Comparison of ENCODE assay signal across 1 cellular context in the genomic region with DNA sequence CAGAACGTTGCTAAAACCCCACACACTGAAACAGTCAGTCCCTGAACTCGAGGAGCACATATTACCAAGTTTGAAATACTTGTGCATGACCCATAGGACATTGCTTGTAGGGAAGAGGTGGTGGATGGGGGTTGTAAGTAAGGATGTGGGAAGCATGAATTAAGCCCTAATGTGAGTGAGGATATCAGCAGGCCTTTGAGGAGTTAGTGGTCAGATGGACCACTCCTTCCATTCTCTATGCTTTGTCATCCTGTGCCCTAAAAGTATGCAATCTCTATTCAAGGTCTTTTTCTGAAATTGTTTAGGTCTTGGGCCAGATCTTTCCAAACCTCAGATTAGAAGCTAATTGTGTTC.
TF ChIP-seq lines count a peak whose summit lies in the region.

No MANE protein-coding gene starts in this region.

TF ChIP-seq in IMR-90, 13 proteins besides CTCF, POLR2A, EP300 and RAD21:
- TF ChIP-seq FOS (IDR thresholded peaks at IDR 0.05; ENCODE audit: low read depth, low read length), result no peak
- TF ChIP-seq CEBPB (IDR thresholded peaks at IDR 0.05; ENCODE audit: low read depth, low read length), result no peak
- no peak for TF ChIP-seq CHD1 (IDR thresholded peaks at IDR 0.05; ENCODE audit: low read depth, low read length)
- TF ChIP-seq, protein P1, sequence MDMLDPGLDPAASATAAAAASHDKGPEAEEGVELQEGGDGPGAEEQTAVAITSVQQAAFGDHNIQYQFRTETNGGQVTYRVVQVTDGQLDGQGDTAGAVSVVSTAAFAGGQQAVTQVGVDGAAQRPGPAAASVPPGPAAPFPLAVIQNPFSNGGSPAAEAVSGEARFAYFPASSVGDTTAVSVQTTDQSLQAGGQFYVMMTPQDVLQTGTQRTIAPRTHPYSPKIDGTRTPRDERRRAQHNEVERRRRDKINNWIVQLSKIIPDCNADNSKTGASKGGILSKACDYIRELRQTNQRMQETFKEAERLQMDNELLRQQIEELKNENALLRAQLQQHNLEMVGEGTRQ (IDR thresholded peaks at IDR 0.05; ENCODE audit: low read depth, low read length), result no peak
- TF ChIP-seq MAZ (IDR thresholded peaks at IDR 0.05; ENCODE audit: borderline replicate concordance, low read depth, low read length), result no peak
- no peak for TF ChIP-seq BHLHE40 (IDR thresholded peaks at IDR 0.05; ENCODE audit: low read depth, low read length)
- no peak for TF ChIP-seq ELK1 (IDR thresholded peaks at IDR 0.05; ENCODE audit: borderline replicate concordance, low read depth, low read length)
- no peak for TF ChIP-seq RFX5 (IDR thresholded peaks at IDR 0.05; ENCODE audit: low read depth, low read length)
- TF ChIP-seq NFE2L2 (IDR thresholded peaks at IDR 0.05; ENCODE audit: low read depth, low read length), result no peak
- TF ChIP-seq MAFK (IDR thresholded peaks at IDR 0.05; ENCODE audit: low read depth, low read length), result no peak
- TF ChIP-seq MXI1 (IDR thresholded peaks at IDR 0.05; ENCODE audit: borderline replicate concordance, low read depth, low read length), result no peak
- TF ChIP-seq SMC3 (IDR thresholded peaks at IDR 0.05; ENCODE audit: low read depth, low read length), result no peak
- TF ChIP-seq RCOR1 (IDR thresholded peaks at IDR 0.05; ENCODE audit: insufficient replicate concordance, low read length), result no peak
